In the genomic region with DNA sequence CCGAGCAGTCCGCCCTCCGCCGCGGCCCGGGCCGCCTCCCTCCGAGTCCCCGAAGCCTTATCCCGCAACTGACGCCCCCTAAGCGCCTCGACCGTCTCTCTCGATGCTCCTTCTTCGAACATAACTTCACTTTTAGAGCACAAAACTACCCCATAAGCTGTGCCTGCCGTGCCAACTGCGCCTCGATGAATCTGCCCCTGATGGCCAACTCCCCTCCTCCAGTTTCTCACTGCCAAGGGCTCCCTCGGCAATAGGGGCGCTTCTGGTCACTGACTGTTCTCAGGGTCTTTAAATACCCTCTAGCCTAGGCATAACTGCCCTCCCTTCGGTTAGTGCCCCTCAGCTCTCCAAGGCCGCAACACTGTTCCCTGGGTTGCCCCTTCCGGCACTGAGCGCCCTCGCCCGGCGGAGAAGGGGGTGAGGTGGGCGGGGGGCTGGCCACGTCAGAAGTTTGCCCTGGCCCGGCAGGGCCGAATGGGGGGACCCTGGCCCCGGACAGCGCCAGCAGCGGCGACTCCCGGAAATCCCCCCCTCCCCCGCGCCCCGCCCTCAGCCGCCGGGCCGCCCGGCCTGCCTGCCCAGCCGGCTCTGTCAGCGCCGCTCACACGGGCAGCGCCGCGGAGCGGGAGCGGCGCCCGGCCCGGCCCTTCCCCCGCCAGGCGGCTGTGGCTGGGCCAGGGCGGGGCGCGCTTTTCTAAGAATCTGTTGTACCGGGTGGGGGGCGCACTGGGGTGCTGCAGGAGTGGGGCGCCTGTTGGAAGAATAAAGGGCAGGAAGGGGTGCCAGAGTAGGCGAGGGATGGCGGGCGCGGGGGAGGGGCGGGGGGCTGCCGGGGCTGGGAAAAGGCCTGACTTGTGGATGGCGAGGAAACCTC, we compare ENCODE assay signal across 8 cellular contexts. TPM values are rescaled to one million over a fixed set of nuclear protein-coding genes. Genes with fewer than 3 reads are reported as not detected.
DNase-seq lines count a peak whose midpoint lies in the region; ATAC-seq and TF ChIP-seq lines count a peak whose summit lies in the region.

No MANE protein-coding gene starts in this region.

- no peaks in the 10 kb centered on the region for H3K27me3 ChIP-seq in gastroesophageal sphincter

- H3K27ac ChIP-seq in gastroesophageal sphincter: peak overlapping the region; percentile 89 to 99 (median 96)

- POLR2A ChIA-PET in HEK293T (lab: Yijun Ruan, JAX): interaction anchor here (1.0 to 2.7 kb wide), 5 partner anchors 9 to 279 kb away, joined by 3 to 7 read pairs (median 3); a partner anchor contains a TSS

- peaks cover 74% of the 10 kb centered on the region for H3K4me1 Mint-ChIP-seq in neural crest cell

- peak; percentile 55 for DNase-seq in NK-92 treated with Interleukin-12 subunit alpha and Interleukin-12 subunit beta, amount 100 ng/mL, for 24 hours (lab: John Stamatoyannopoulos, UW)
- DNase-seq in NK-92 (lab: John Stamatoyannopoulos, UW; ENCODE audit: unreplicated experiment): no peak
- peak; percentile 75 for DNase-seq in HEK293T (ENCODE audit: extremely low spot score)
- peak; percentile 70 for DNase-seq in NCI-H526 treated with DMSO at 0.1 percent for 48 hours (lab: John Stamatoyannopoulos, UW)
- peak; percentile 42 for DNase-seq in activated gamma-delta T cell treated with Interleukin-2 at 50 U/mL for 16 hours
- peak; percentile 53 for DNase-seq in neural crest cell (ENCODE audit: low read depth, low spot score)
- DNase-seq in cortex of kidney (lab: John Stamatoyannopoulos, UW): no peak

- peaks cover 0 to 7% of the 10 kb centered on the region in 2 donors for H3K36me3 ChIP-seq in gastroesophageal sphincter

- H3K27ac Mint-ChIP-seq in neural crest cell (ENCODE audit: unreplicated experiment): no peak overlapping the region

- TF ChIP-seq CTCF in gastroesophageal sphincter (IDR thresholded peaks at IDR 0.05) (peak in 2 of 4 experiments; percentile 15 to 17), neural crest cell (conservative IDR thresholded peaks at IDR 0.05) (peak; percentile 45)

- H3K4me3 Mint-ChIP-seq in neural crest cell: peak overlapping the region; percentile 88

- peak; percentile 20 to 28 for TF ChIP-seq POLR2A in gastroesophageal sphincter (IDR thresholded peaks at IDR 0.05)

- no peaks in the 10 kb centered on the region for H3K36me3 Mint-ChIP-seq in neural crest cell (ENCODE audit: low read depth)

- peak; percentile 64 for ATAC-seq in gastroesophageal sphincter

- CTCF ChIA-PET in HEK293T (lab: Yijun Ruan, JAX): interaction anchor here (0.8 kb wide), 1 partner anchor 167 kb away, joined by 5 read pairs; no protein-coding TSS in a partner anchor

- peaks cover 0 to 97% (median 64%) of the 10 kb centered on the region in 3 donors for H3K4me1 ChIP-seq in gastroesophageal sphincter

- H3K27me3 Mint-ChIP-seq in neural crest cell (ENCODE audit: low read depth): peaks cover 68% of the 10 kb centered on the region

- TF ChIP-seq EP300 in gastroesophageal sphincter (IDR thresholded peaks at IDR 0.05): no peak

- H3K4me3 ChIP-seq in gastroesophageal sphincter: peak overlapping the region; percentile 62 to 71

- whole genome bisulfite sequencing in gastroesophageal sphincter (ENCODE audit: low coverage in 1 of 2), 2 donors: 0 to 3% methylated on average over 4 to 8 of the region's 71 CpGs

- H3K9me3 ChIP-seq in gastroesophageal sphincter: no peaks in the 10 kb centered on the region

- H3K9me3 Mint-ChIP-seq in neural crest cell: no peaks in the 10 kb centered on the region

TF ChIP-seq in HEK293T, 16 proteins besides CTCF, POLR2A, EP300 and RAD21:
- TF ChIP-seq CTBP1 (IDR thresholded peaks at IDR 0.05; ENCODE audit: borderline replicate concordance): no peak
- no peak for TF ChIP-seq SP1 (IDR thresholded peaks at IDR 0.05)
- no peak for TF ChIP-seq LEF1 (IDR thresholded peaks at IDR 0.05; ENCODE audit: borderline replicate concordance)
- no peak for TF ChIP-seq FOXM1 (IDR thresholded peaks at IDR 0.05; ENCODE audit: borderline replicate concordance)
- TF ChIP-seq, protein P1, sequence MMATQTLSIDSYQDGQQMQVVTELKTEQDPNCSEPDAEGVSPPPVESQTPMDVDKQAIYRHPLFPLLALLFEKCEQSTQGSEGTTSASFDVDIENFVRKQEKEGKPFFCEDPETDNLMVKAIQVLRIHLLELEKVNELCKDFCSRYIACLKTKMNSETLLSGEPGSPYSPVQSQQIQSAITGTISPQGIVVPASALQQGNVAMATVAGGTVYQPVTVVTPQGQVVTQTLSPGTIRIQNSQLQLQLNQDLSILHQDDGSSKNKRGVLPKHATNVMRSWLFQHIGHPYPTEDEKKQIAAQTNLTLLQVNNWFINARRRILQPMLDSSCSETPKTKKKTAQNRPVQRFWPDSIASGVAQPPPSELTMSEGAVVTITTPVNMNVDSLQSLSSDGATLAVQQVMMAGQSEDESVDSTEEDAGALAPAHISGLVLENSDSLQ (IDR thresholded peaks at IDR 0.05): no peak
- no peak for TF ChIP-seq L3MBTL2 (conservative IDR thresholded peaks at IDR 0.05)
- TF ChIP-seq HDGF (IDR thresholded peaks at IDR 0.05; ENCODE audit: borderline replicate concordance): no peak
- no peak for TF ChIP-seq ELF4 (IDR thresholded peaks at IDR 0.05)
- TF ChIP-seq FOXA1 (IDR thresholded peaks at IDR 0.05): no peak
- TF ChIP-seq TARDBP (IDR thresholded peaks at IDR 0.05): no peak
- no peak for TF ChIP-seq BHLHE40 (IDR thresholded peaks at IDR 0.05; ENCODE audit: borderline replicate concordance)
- no peak for TF ChIP-seq NFRKB (IDR thresholded peaks at IDR 0.05)
- TF ChIP-seq SUZ12 (IDR thresholded peaks at IDR 0.05): no peak
- TF ChIP-seq FOXK2 (IDR thresholded peaks at IDR 0.05): no peak

RNA-seq across cellular contexts. Expression of a gene that starts 10.6 kb away (rescaled TPM):
- total RNA-seq in gastroesophageal sphincter (10 to 100 TPM; 15.6 to 26.6 (median 22.9) TPM), neural crest cell (5.4 and 5.9 TPM in 2 replicates)

RNA-seq across cellular contexts. Expression of a gene that starts 14.4 kb away (rescaled TPM):
- total RNA-seq in gastroesophageal sphincter (1 to 10 TPM in 2 of 4 donors, under 1 TPM in 2; 0.40 to 5.8 (median 2.6) TPM), neural crest cell (not detected in 2 replicates)

RNA-seq across cellular contexts. Expression of a gene that starts 40.7 kb away (rescaled TPM):
- 10 to 100 TPM; 11.3 to 47.5 (median 24.1) TPM for total RNA-seq in gastroesophageal sphincter
- 22.1 and 26.5 TPM in 2 replicates for total RNA-seq in neural crest cell

RNA-seq across cellular contexts. Expression of a gene that starts 40.9 kb away (rescaled TPM):
- total RNA-seq in gastroesophageal sphincter (10 to 100 TPM; 14.9 to 27.7 (median 17.4) TPM), neural crest cell (52.7 and 59.6 TPM in 2 replicates)

RNA-seq across cellular contexts. Expression of a gene that starts 46.7 kb away (rescaled TPM):
- total RNA-seq in gastroesophageal sphincter (1 to 10 TPM in 2 of 4 donors, under 1 TPM in 2; 0.13 to 2.3 (median 0.64) TPM), neural crest cell (56.3 and 65.8 TPM in 2 replicates)

Comparison
In these comparisons a context has a peak if more than half of its experiments do, and no peak if none do; other contexts are left out.
1. DNase-seq: peak in NK-92 treated with Interleukin-12 subunit alpha and Interleukin-12 subunit beta, amount 100 ng/mL, for 24 hours (single experiment), HEK293T (single experiment), NCI-H526 treated with DMSO at 0.1 percent for 48 hours (single experiment), activated gamma-delta T cell treated with Interleukin-2 at 50 U/mL for 16 hours (single experiment) and neural crest cell (single experiment); none in NK-92 (single experiment) and cortex of kidney (single experiment).